19 cellular contexts compared by ENCODE assay signal in genomic region chr5:17037751-17038150, GRCh38.
DNase-seq lines count a peak whose midpoint lies in the region; ATAC-seq, FAIRE-seq and TF ChIP-seq lines count a peak whose summit lies in the region.
"Had no signal": no experiment of that assay in that cellular context is flagged by ENCODE, and none has a peak within 500 bp of the region (broad histone marks: within the 10 kb centered on the region; RNA-seq: fewer than 3 reads in every experiment).

No MANE protein-coding gene starts in this region.

- no peaks in the 10 kb centered on the region for H3K27me3 Mint-ChIP-seq in T-helper 2 cell treated with Interferon-gamma antibody and Interleukin-4, amounts not matched to agents 5 μg/mL and 100 μg/mL, for 36 hours (ENCODE audit: low read depth)
- H3K27me3 Mint-ChIP-seq: activated naive CD8-positive, alpha-beta T cell treated with anti-CD3 and anti-CD28 coated beads, Interleukin-2, amount 50 U/mL, for 24 hours had no signal

- DNase-seq in H54 (ENCODE audit: insufficient read length, low spot score) (peak; percentile 57), RPMI7951 (ENCODE audit: low read depth) (peak; percentile 45), fibroblast of mammary gland (ENCODE audit: low read depth) (peak; percentile 46)
- no peak for DNase-seq in T-helper 2 cell treated with Interferon-gamma antibody and Interleukin-4, amounts not matched to agents 5 μg/mL and 100 μg/mL, for 36 hours (ENCODE audit: low spot score)
- no peak for DNase-seq in stimulated activated effector memory CD8-positive, alpha-beta T cell treated with anti-CD3 and anti-CD28 coated beads, Interleukin-12 subunit alpha, Interleukin-12 subunit beta, amount 100 ng/mL, for 72 hours (ENCODE audit: low spot score in 2 of 2)
- DNase-seq: activated CD4-positive, alpha-beta T cell treated with anti-CD3 and anti-CD28 coated beads for 4 hours; activated naive CD8-positive, alpha-beta T cell treated with anti-CD3 and anti-CD28 coated beads, Interleukin-2, amount 50 U/mL, for 24 hours; GOT3; head of caudate nucleus; lower lobe of right lung; NCI-H226; NK-92 treated with Interleukin-12 subunit alpha and Interleukin-12 subunit beta, amount 100 ng/mL, for 24 hours; occipital lobe; right cardiac atrium; stimulated activated naive CD4-positive, alpha-beta T cell; tibial artery had no signal

- peak overlapping the region; percentile 15 for H3K4me2 ChIP-seq in skeletal muscle satellite cell (ENCODE audit: low read length)

- FAIRE-seq in H54 (lab: Jason Lieb, UNC): peak; percentile 11

- H3K36me3 ChIP-seq in skeletal muscle satellite cell (ENCODE audit: insufficient read depth, low read length): no peaks in the 10 kb centered on the region
- H3K36me3 ChIP-seq: esophagus muscularis mucosa, lower lobe of right lung, tibial artery had no signal

- no peak for ATAC-seq in HG02938 (IDR thresholded peaks at IDR 0.05; ENCODE audit: unreplicated experiment)
- no peak for ATAC-seq in stimulated activated effector memory CD8-positive, alpha-beta T cell treated with anti-CD3 and anti-CD28 coated beads, Interleukin-12 subunit alpha, Interleukin-12 subunit beta, amount 100 ng/mL, for 72 hours
- ATAC-seq: activated naive CD8-positive, alpha-beta T cell treated with anti-CD3 and anti-CD28 coated beads, Interleukin-2, amount 50 U/mL, for 24 hours; lower lobe of right lung; right cardiac atrium had no signal

- H3K4me1 ChIP-seq in skeletal muscle satellite cell (ENCODE audit: control insufficient read depth, insufficient read depth, low read length): peaks cover 12% of the 10 kb centered on the region
- H3K4me1 ChIP-seq: esophagus muscularis mucosa, lower lobe of right lung, tibial artery had no signal

- TF ChIP-seq POLR2A in H54 (IDR thresholded peaks at IDR 0.05; ENCODE audit: low read depth, low read length): no peak

- no peak overlapping the region for H3K4me3 ChIP-seq in fibroblast of mammary gland (ENCODE audit: control insufficient read depth, low read depth, low read length)
- no peak overlapping the region for H3K4me3 ChIP-seq in skeletal muscle satellite cell (ENCODE audit: low read length)
- H3K4me3 ChIP-seq: esophagus muscularis mucosa, lower lobe of right lung, tibial artery had no signal

- no peaks in the 10 kb centered on the region for H3K9me3 ChIP-seq in skeletal muscle satellite cell (replicated peaks; ENCODE audit: low read length)
- H3K9me3 ChIP-seq: lower lobe of right lung, tibial artery had no signal

- H3K4me3 Mint-ChIP-seq in T-helper 2 cell treated with Interferon-gamma antibody and Interleukin-4, amounts not matched to agents 5 μg/mL and 100 μg/mL, for 36 hours: no peak overlapping the region
- H3K4me3 Mint-ChIP-seq in stimulated activated effector memory CD8-positive, alpha-beta T cell treated with anti-CD3 and anti-CD28 coated beads, Interleukin-12 subunit alpha, Interleukin-12 subunit beta, amount 100 ng/mL, for 72 hours: no peak overlapping the region
- H3K4me3 Mint-ChIP-seq: activated naive CD8-positive, alpha-beta T cell treated with anti-CD3 and anti-CD28 coated beads, Interleukin-2, amount 50 U/mL, for 24 hours had no signal

- H3K4me1 Mint-ChIP-seq in T-helper 2 cell treated with Interferon-gamma antibody and Interleukin-4, amounts not matched to agents 5 μg/mL and 100 μg/mL, for 36 hours (ENCODE audit: low read depth): no peaks in the 10 kb centered on the region
- no peaks in the 10 kb centered on the region for H3K4me1 Mint-ChIP-seq in stimulated activated effector memory CD8-positive, alpha-beta T cell treated with anti-CD3 and anti-CD28 coated beads, Interleukin-12 subunit alpha, Interleukin-12 subunit beta, amount 100 ng/mL, for 72 hours
- H3K4me1 Mint-ChIP-seq: activated naive CD8-positive, alpha-beta T cell treated with anti-CD3 and anti-CD28 coated beads, Interleukin-2, amount 50 U/mL, for 24 hours had no signal

- no peaks in the 10 kb centered on the region for H3K27me3 ChIP-seq in skeletal muscle satellite cell (ENCODE audit: control insufficient read depth, insufficient read depth, low read length)
- H3K27me3 ChIP-seq: esophagus muscularis mucosa, tibial artery had no signal

- H3K9me3 Mint-ChIP-seq in T-helper 2 cell treated with Interferon-gamma antibody and Interleukin-4, amounts not matched to agents 5 μg/mL and 100 μg/mL, for 36 hours: no peaks in the 10 kb centered on the region
- H3K9me3 Mint-ChIP-seq in stimulated activated effector memory CD8-positive, alpha-beta T cell treated with anti-CD3 and anti-CD28 coated beads, Interleukin-12 subunit alpha, Interleukin-12 subunit beta, amount 100 ng/mL, for 72 hours: peaks cover 2% of the 10 kb centered on the region
- H3K9me3 Mint-ChIP-seq: activated naive CD8-positive, alpha-beta T cell treated with anti-CD3 and anti-CD28 coated beads, Interleukin-2, amount 50 U/mL, for 24 hours had no signal

- no peak overlapping the region for H3K9ac ChIP-seq in skeletal muscle satellite cell (ENCODE audit: low read depth, low read length)

- no peak overlapping the region for H3K27ac Mint-ChIP-seq in T-helper 2 cell treated with Interferon-gamma antibody and Interleukin-4, amounts not matched to agents 5 μg/mL and 100 μg/mL, for 36 hours
- no peak overlapping the region for H3K27ac Mint-ChIP-seq in stimulated activated effector memory CD8-positive, alpha-beta T cell treated with anti-CD3 and anti-CD28 coated beads, Interleukin-12 subunit alpha, Interleukin-12 subunit beta, amount 100 ng/mL, for 72 hours
- H3K27ac Mint-ChIP-seq: activated naive CD8-positive, alpha-beta T cell treated with anti-CD3 and anti-CD28 coated beads, Interleukin-2, amount 50 U/mL, for 24 hours had no signal

- no peaks in the 10 kb centered on the region for H3K36me3 Mint-ChIP-seq in T-helper 2 cell treated with Interferon-gamma antibody and Interleukin-4, amounts not matched to agents 5 μg/mL and 100 μg/mL, for 36 hours (ENCODE audit: low read depth)
- no peaks in the 10 kb centered on the region for H3K36me3 Mint-ChIP-seq in stimulated activated effector memory CD8-positive, alpha-beta T cell treated with anti-CD3 and anti-CD28 coated beads, Interleukin-12 subunit alpha, Interleukin-12 subunit beta, amount 100 ng/mL, for 72 hours

- no peak for TF ChIP-seq CTCF in fibroblast of mammary gland (conservative IDR thresholded peaks at IDR 0.05; ENCODE audit: control insufficient read depth, insufficient read depth, low read depth, low read length)

Comparison
In these comparisons a context has a peak if more than half of its experiments do, and no peak if none do; other contexts are left out.
1. DNase-seq: peak in H54 (single experiment), RPMI7951 (single experiment) and fibroblast of mammary gland (single experiment); none in T-helper 2 cell treated with Interferon-gamma antibody and Interleukin-4, amounts not matched to agents 5 μg/mL and 100 μg/mL, for 36 hours (single experiment) and stimulated activated effector memory CD8-positive, alpha-beta T cell treated with anti-CD3 and anti-CD28 coated beads, Interleukin-12 subunit alpha, Interleukin-12 subunit beta, amount 100 ng/mL, for 72 hours (0 of 2).